In genomic region chr7:19290936-19291335, GRCh38 we compare ENCODE assay signal across 20 cellular contexts.
DNase-seq lines count a peak whose midpoint lies in the region; ATAC-seq, FAIRE-seq and TF ChIP-seq lines count a peak whose summit lies in the region.
"Had no signal": no experiment of that assay in that cellular context is flagged by ENCODE, and none has a peak within 500 bp of the region (broad histone marks: within the 10 kb centered on the region; RNA-seq: fewer than 3 reads in every experiment).

No MANE protein-coding gene starts in this region.

- H3K27ac ChIP-seq in prostate gland = no peak overlapping the region
- H3K27ac ChIP-seq: HL-60 had no signal

- TF ChIP-seq CTCF in nephron progenitor cell (IDR thresholded peaks at IDR 0.05) (no peak), prostate gland (IDR thresholded peaks at IDR 0.05) (no peak)

- H3K9me3 Mint-ChIP-seq in nephron progenitor cell = no peaks in the 10 kb centered on the region
- H3K9me3 Mint-ChIP-seq in activated T-cell treated with anti-CD3 and anti-CD28 coated beads, Interleukin-2, amount 50 U/mL, for 72 hours = peaks cover 1 to 2% of the 10 kb centered on the region in 2 donors
- H3K9me3 Mint-ChIP-seq: H9 had no signal

- no peak for TF ChIP-seq POLR2A in prostate gland (IDR thresholded peaks at IDR 0.05)

- H3K4me3 Mint-ChIP-seq in nephron progenitor cell = no peak overlapping the region
- H3K4me3 Mint-ChIP-seq in activated T-cell treated with anti-CD3 and anti-CD28 coated beads, Interleukin-2, amount 50 U/mL, for 72 hours = no peak overlapping the region
- H3K4me3 Mint-ChIP-seq: CD4-positive, CD25-positive, alpha-beta regulatory T cell; H9 had no signal

- no peaks in the 10 kb centered on the region for H3K27me3 Mint-ChIP-seq in nephron progenitor cell (ENCODE audit: low read depth, poor library complexity)
- H3K27me3 Mint-ChIP-seq in activated T-cell treated with anti-CD3 and anti-CD28 coated beads, Interleukin-2, amount 50 U/mL, for 72 hours (ENCODE audit: low read depth) = no peaks in the 10 kb centered on the region
- H3K27me3 Mint-ChIP-seq: CD4-positive, CD25-positive, alpha-beta regulatory T cell had no signal

- H3K36me3 ChIP-seq in prostate gland = no peaks in the 10 kb centered on the region
- H3K36me3 ChIP-seq: BE2C had no signal

- no peak overlapping the region for H3K4me3 ChIP-seq in prostate gland

- peaks cover 34% of the 10 kb centered on the region for H3K4me1 Mint-ChIP-seq in nephron progenitor cell
- no peaks in the 10 kb centered on the region for H3K4me1 Mint-ChIP-seq in activated T-cell treated with anti-CD3 and anti-CD28 coated beads, Interleukin-2, amount 50 U/mL, for 72 hours (ENCODE audit: low read depth)
- H3K4me1 Mint-ChIP-seq: CD4-positive, CD25-positive, alpha-beta regulatory T cell had no signal

- H3K36me3 Mint-ChIP-seq in nephron progenitor cell (ENCODE audit: low read depth) = no peaks in the 10 kb centered on the region
- no peaks in the 10 kb centered on the region for H3K36me3 Mint-ChIP-seq in activated T-cell treated with anti-CD3 and anti-CD28 coated beads, Interleukin-2, amount 50 U/mL, for 72 hours (ENCODE audit: insufficient read depth in 2 of 2)
- H3K36me3 Mint-ChIP-seq: CD4-positive, CD25-positive, alpha-beta regulatory T cell had no signal

- no peak for ATAC-seq in activated T-cell treated with anti-CD3 and anti-CD28 coated beads, Interleukin-2, amount 50 U/mL, for 72 hours (replicated peaks in 1 of 2)

- intact Hi-C loops in prostate gland (cut with DNase I) = no loop called here

- peak; percentile 58 for FAIRE-seq in G401.6 (lab: Jason Lieb, UNC)
- FAIRE-seq: RCC 7860 had no signal

- DNase-seq in DMS53 (lab: John Stamatoyannopoulos, UW) (peak; percentile 11), DMS53 treated with DMSO at 0.1 percent for 48 hours (lab: John Stamatoyannopoulos, UW; ENCODE audit: unreplicated experiment) (no peak), RPMI7951 (ENCODE audit: low read depth) (peak; percentile 10), iris pigment epithelial cell (ENCODE audit: low read depth) (peak; percentile 48), nephron progenitor cell (no peak), prostate gland (ENCODE audit: low spot score) (no peak)
- no peak for DNase-seq in activated T-cell treated with anti-CD3 and anti-CD28 coated beads, Interleukin-2, amount 50 U/mL, for 72 hours
- DNase-seq: 8988T; BE2C; CD4-positive, CD25-positive, alpha-beta regulatory T cell; DMS79; H9; Kasumi-1; NCI-H1105; NCI-H1694 treated with DMSO at 0.1 percent for 48 hours; SHP77; T-helper 1 cell had no signal

- no peaks in the 10 kb centered on the region for H3K9me3 ChIP-seq in prostate gland
- H3K9me3 ChIP-seq: BE2C had no signal

- H3K27ac Mint-ChIP-seq in nephron progenitor cell = no peak overlapping the region
- H3K27ac Mint-ChIP-seq in activated T-cell treated with anti-CD3 and anti-CD28 coated beads, Interleukin-2, amount 50 U/mL, for 72 hours = no peak overlapping the region
- H3K27ac Mint-ChIP-seq: CD4-positive, CD25-positive, alpha-beta regulatory T cell; H9 had no signal

- H3K4me1 ChIP-seq in prostate gland (replicated peaks) = no peaks in the 10 kb centered on the region
- H3K4me1 ChIP-seq: BE2C had no signal

- no peaks in the 10 kb centered on the region for H3K27me3 ChIP-seq in prostate gland (replicated peaks; ENCODE audit: insufficient read depth)

Comparison
In these comparisons a context has a peak if more than half of its experiments do, and no peak if none do; other contexts are left out.
1. DNase-seq: peak in DMS53 (single experiment), RPMI7951 (single experiment) and iris pigment epithelial cell (single experiment); none in DMS53 treated with DMSO at 0.1 percent for 48 hours (single experiment), nephron progenitor cell (single experiment), activated T-cell treated with anti-CD3 and anti-CD28 coated beads, Interleukin-2, amount 50 U/mL, for 72 hours (0 of 2) and prostate gland (single experiment).